4 cellular contexts compared by ENCODE assay signal in the genomic region with DNA sequence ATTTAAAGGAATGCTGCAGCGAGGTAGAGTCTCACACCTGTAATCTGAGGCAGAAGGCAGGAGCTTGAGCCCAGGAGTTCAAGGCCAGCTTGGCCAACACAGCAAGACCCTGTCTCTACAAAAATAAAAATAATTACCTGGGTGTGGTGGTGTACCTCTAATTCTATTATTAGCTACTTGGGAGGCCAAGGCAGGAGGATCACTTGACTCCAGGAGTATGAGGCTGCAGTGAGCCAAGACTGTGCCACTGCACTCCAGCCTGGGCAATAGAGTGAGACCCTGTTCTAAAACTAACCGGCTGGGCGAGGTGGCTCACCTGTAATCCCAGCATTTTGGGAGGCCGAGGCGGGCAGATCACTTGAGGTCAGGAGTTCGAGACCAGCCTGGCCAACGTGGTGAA. TPM values are rescaled to one million over a fixed set of nuclear protein-coding genes. Genes with fewer than 3 reads are reported as not detected.
"Had no signal": no experiment of that assay in that cellular context is flagged by ENCODE, and none has a peak within 500 bp of the region (broad histone marks: within the 10 kb centered on the region; RNA-seq: fewer than 3 reads in every experiment).

No MANE protein-coding gene starts in this region.

RNA-seq across cellular contexts. Expression of a gene that starts 57.7 kb away (rescaled TPM):
- total RNA-seq: activated naive CD4-positive, alpha-beta T cell treated with anti-CD3 and anti-CD28 coated beads for 36 hours; activated naive CD4-positive, alpha-beta T cell treated with anti-CD3 and anti-CD28 coated beads, Interleukin-2, amount 50 U/mL, for 72 hours; activated naive CD8-positive, alpha-beta T cell treated with anti-CD3 and anti-CD28 coated beads, Interleukin-2, amount 10 ng/mL, durations not matched to agents 7 days and 5 days; activated T-helper 17 cell treated with anti-CD3 and anti-CD28 coated beads, Interleukin-2, amount 50 U/mL, for 72 hours had no signal
